ENCODE assay signal across 1 cellular context in genomic region chr3:30077746-30078145, GRCh38.
TF ChIP-seq lines count a peak whose summit lies in the region.

No MANE protein-coding gene starts in this region.

TF ChIP-seq in HCT116, 20 proteins besides CTCF, POLR2A, EP300 and RAD21 (continued from another document):
- TF ChIP-seq MAX (IDR thresholded peaks at IDR 0.05), result no peak
TF ChIP-seq in HCT116: peak in this region for 0.
